ENCODE assay signal across 25 cellular contexts in genomic region chr5:170584446-170584845, GRCh38.
DNase-seq lines count a peak whose midpoint lies in the region; ATAC-seq, FAIRE-seq and TF ChIP-seq lines count a peak whose summit lies in the region.
"Had no signal": no experiment of that assay in that cellular context is flagged by ENCODE, and none has a peak within 500 bp of the region (broad histone marks: within the 10 kb centered on the region; RNA-seq: fewer than 3 reads in every experiment).

No MANE protein-coding gene starts in this region.

- no peak overlapping the region for H3K14ac ChIP-seq in neuronal stem cell (ENCODE audit: low read length)

- H3K27ac Mint-ChIP-seq in type B pancreatic cell: peak overlapping the region; percentile 14
- H3K27ac Mint-ChIP-seq: GM23338, HFFc6 had no signal

- no peak overlapping the region for H2AK5ac ChIP-seq in neuronal stem cell (ENCODE audit: low read depth, low read length)

- no peak overlapping the region for H2BK15ac ChIP-seq in neuronal stem cell (ENCODE audit: low read length)

- peaks cover 16% of the 10 kb centered on the region for H3K4me1 Mint-ChIP-seq in type B pancreatic cell (ENCODE audit: unreplicated experiment)

- peak overlapping the region; percentile 58 for H4K91ac ChIP-seq in neuronal stem cell (ENCODE audit: low read depth, low read length, poor library complexity)

- DNase-seq in HepG2 (ENCODE audit: low spot score): no peak
- DNase-seq in right lobe of liver: no peak
- DNase-seq in neuronal stem cell (ENCODE audit: low spot score): no peak
- no peak for DNase-seq in type B pancreatic cell (ENCODE audit: extremely low spot score, unreplicated experiment)
- no peak for DNase-seq in ecto neural progenitor cell (ENCODE audit: low spot score)
- no peak for DNase-seq in NCI-H1436 (lab: John Stamatoyannopoulos, UW)
- DNase-seq: HFFc6, IMR-90, KG1, MM.1S, NCI-H1048, NCI-H1417, NCI-H187, NCI-H2081 treated with DMSO at 0.1 percent for 48 hours, NCI-H2171, NCI-H345, NCI-H510A treated with DMSO at 0.1 percent for 48 hours, NCI-H748 treated with DMSO at 0.1 percent for 48 hours, PC-3, SHP77 had no signal

- H3K36me3 ChIP-seq in HepG2 (replicated peaks in 1 of 2; ENCODE audit: control insufficient read depth in 1 of 2, insufficient read depth in 2 of 2, low read length in 2 of 2) (no peaks in the 10 kb centered on the region), right lobe of liver (no peaks in the 10 kb centered on the region), neuronal stem cell (replicated peaks in 1 of 2; ENCODE audit: control insufficient read depth in 2 of 2, insufficient read depth in 2 of 2, low read length in 2 of 2) (peaks cover 0 to 1% of the 10 kb centered on the region in 2 donors)
- H3K36me3 ChIP-seq: HAP-1 had no signal

- H3K4me3 Mint-ChIP-seq in type B pancreatic cell: peak overlapping the region; percentile 3
- H3K4me3 Mint-ChIP-seq: GM23338, HFFc6 had no signal

- no peaks in the 10 kb centered on the region for H3K36me3 Mint-ChIP-seq in type B pancreatic cell

- H3K18ac ChIP-seq in neuronal stem cell (ENCODE audit: low read length): no peak overlapping the region

- H3K4ac ChIP-seq in neuronal stem cell (ENCODE audit: low read length): no peak overlapping the region

- ATAC-seq in HepG2 (no peak), right lobe of liver (no peak), GM18519 (IDR thresholded peaks at IDR 0.05; ENCODE audit: low FRiP score, unreplicated experiment) (no peak)
- ATAC-seq: GM23338, PC-3 had no signal

- no peaks in the 10 kb centered on the region for H3K4me1 ChIP-seq in HepG2 (ENCODE audit: insufficient read depth, low read length)
- no peaks in the 10 kb centered on the region for H3K4me1 ChIP-seq in right lobe of liver
- H3K4me1 ChIP-seq in neuronal stem cell (ENCODE audit: control insufficient read depth in 2 of 2, insufficient read depth in 1 of 2, low read depth in 1 of 2, low read length in 2 of 2): peaks cover 0 to 6% of the 10 kb centered on the region in 2 donors
- H3K4me1 ChIP-seq: HAP-1 had no signal

- 5% methylated on average over 7 of the region's 7 CpGs for WGBS in HepG2 (ENCODE audit: low lambda C conversion rate)
- 16% methylated on average over 5 of the region's 7 CpGs for WGBS in right lobe of liver (ENCODE audit: insufficient coverage, low coverage, low lambda C conversion rate, missing lambda C conversion rate)
- no CpG with 5 or more reads among the region's 7 CpGs for WGBS in neuronal stem cell (ENCODE audit: extremely low coverage in 2 of 2, insufficient read length in 2 of 2, insufficient replicate concordance in 1 of 2), 2 donors

- BruUV-seq in HepG2 (replicated peaks; lab: Mats Ljungman, UMichigan): no TSS peak

- TF ChIP-seq EP300 in HepG2 (IDR thresholded peaks at IDR 0.05; ENCODE audit: low read depth in 2 of 2, low read length in 2 of 2) (no peak), HepG2 (CRISPR knock-in tag; IDR thresholded peaks at IDR 0.05; ENCODE audit: borderline replicate concordance) (no peak)

- POLR2A ChIA-PET in HepG2 (lab: Yijun Ruan, JAX): no interaction called here

- H3K9ac ChIP-seq in HepG2 (ENCODE audit: insufficient read depth, low read depth, low read length): no peak overlapping the region
- no peak overlapping the region for H3K9ac ChIP-seq in neuronal stem cell (ENCODE audit: low read depth, low read length, poor library complexity)

- no peaks in the 10 kb centered on the region for H3K79me2 ChIP-seq in HepG2 (ENCODE audit: insufficient read depth, low read length)

- H3K79me1 ChIP-seq in neuronal stem cell (ENCODE audit: low read depth, low read length): no peaks in the 10 kb centered on the region

- H3K27me3 ChIP-seq in HepG2 (ENCODE audit: control insufficient read depth in 1 of 2, insufficient read depth in 2 of 2, low read length in 2 of 2) (0 out of 5 replicates have a peak, but pooled peaks cover 0 to 11% of the 10 kb centered on the region in 2 experiments), right lobe of liver (no peaks in the 10 kb centered on the region), neuronal stem cell (ENCODE audit: control insufficient read depth in 3 of 3, insufficient read depth in 3 of 3, low read depth in 1 of 3, low read length in 3 of 3) (no peaks in the 10 kb centered on the region)

- no peak overlapping the region for H2BK12ac ChIP-seq in neuronal stem cell (ENCODE audit: low read length)

- no peak overlapping the region for H4K8ac ChIP-seq in neuronal stem cell (ENCODE audit: low read depth, low read length)

- no peaks in the 10 kb centered on the region for H4K20me1 ChIP-seq in HepG2 (ENCODE audit: insufficient read depth, low read length)

- intact Hi-C loops in HepG2 (cut with micrococcal nuclease; ENCODE audit: unreplicated experiment) (no loop called here), right lobe of liver (cut with DNase I) (no loop called here)

- no peak overlapping the region for H2BK5ac ChIP-seq in neuronal stem cell (ENCODE audit: low read length)

- TF ChIP-seq RAD21 in HepG2 (CRISPR knock-in tag; IDR thresholded peaks at IDR 0.05): no peak

- H3K4me2 ChIP-seq in HepG2 (ENCODE audit: low read depth, low read length) (no peak overlapping the region), neuronal stem cell (ENCODE audit: insufficient read depth, low read length, poor library complexity, severe bottlenecking) (no peak overlapping the region)
- H3K4me2 ChIP-seq: GM23338 had no signal

- H3K27me3 Mint-ChIP-seq in type B pancreatic cell: peaks cover 43% of the 10 kb centered on the region

- no peak overlapping the region for H3K4me3 ChIP-seq in HepG2 (replicated peaks in 1 of 3; ENCODE audit: insufficient read depth in 1 of 3, low read depth in 2 of 3, low read length in 3 of 3)
- H3K4me3 ChIP-seq in right lobe of liver: no peak overlapping the region
- no peak overlapping the region for H3K4me3 ChIP-seq in neuronal stem cell (ENCODE audit: low read length in 2 of 2)
- H3K4me3 ChIP-seq: GM23338, HAP-1 had no signal

- TF ChIP-seq CTCF in HepG2 (CRISPR knock-in tag; IDR thresholded peaks at IDR 0.05) (no peak), right lobe of liver (IDR thresholded peaks at IDR 0.05) (no peak), type B pancreatic cell (conservative IDR thresholded peaks at IDR 0.05) (no peak)

- H3K9me3 Mint-ChIP-seq in type B pancreatic cell: peaks cover 5% of the 10 kb centered on the region
- H3K9me3 Mint-ChIP-seq: GM23338 had no signal

- H2BK120ac ChIP-seq in neuronal stem cell (ENCODE audit: low read depth, low read length): no peak overlapping the region

- no peaks in the 10 kb centered on the region for H3K9me3 ChIP-seq in HepG2 (ENCODE audit: low read length)
- H3K9me3 ChIP-seq in right lobe of liver: no peaks in the 10 kb centered on the region
- no peaks in the 10 kb centered on the region for H3K9me3 ChIP-seq in neuronal stem cell (replicated peaks in 1 of 2; ENCODE audit: control insufficient read depth in 2 of 2, insufficient read depth in 1 of 2, low read depth in 1 of 2, low read length in 2 of 2)
- H3K9me3 ChIP-seq: HAP-1 had no signal

- no peak overlapping the region for H3K23ac ChIP-seq in neuronal stem cell (ENCODE audit: low read depth, low read length, poor library complexity)

- peak overlapping the region; percentile 38 for H2AFZ ChIP-seq in HepG2 (ENCODE audit: low read length)
- H2AFZ ChIP-seq in neuronal stem cell (ENCODE audit: low read length): no peak overlapping the region
- H2AFZ ChIP-seq: GM23338 had no signal

- CTCF ChIA-PET in HepG2 (lab: Yijun Ruan, JAX; ENCODE audit: low intra/inter-chr PET ratio, low total read pairs): no interaction called here

- TF ChIP-seq POLR2A in HepG2 (IDR thresholded peaks at IDR 0.05; ENCODE audit: insufficient read depth in 1 of 2, low read depth in 2 of 2, low read length in 2 of 2) (no peak), right lobe of liver (IDR thresholded peaks at IDR 0.05) (no peak)

- in situ Hi-C loops in HepG2 (cut with HindIII; ENCODE audit: extremely low pct_ligation_motif_present, low pct_unique_long_range_greater_than_20kb): no loop called here

- FAIRE-seq in HepG2 (lab: Jason Lieb, UNC): no peak
- FAIRE-seq: D721Med had no signal

- H3K27ac ChIP-seq in HepG2 (ENCODE audit: extremely low read length, insufficient read depth, low read length) (no peak overlapping the region), right lobe of liver (no peak overlapping the region), cingulate gyrus (ENCODE audit: low read depth, low read length) (peak overlapping the region; percentile 47), neuronal stem cell (replicated peaks; ENCODE audit: low read length) (no peak overlapping the region)

TF ChIP-seq in HepG2, 621 proteins besides CTCF, POLR2A, EP300 and RAD21 (continues in another document):
- no peak for TF ChIP-seq KMT2B (CRISPR knock-in tag; IDR thresholded peaks at IDR 0.05)
- no peak for TF ChIP-seq ESRRA (CRISPR knock-in tag; IDR thresholded peaks at IDR 0.05; ENCODE audit: low read depth)
- TF ChIP-seq, protein P1, sequence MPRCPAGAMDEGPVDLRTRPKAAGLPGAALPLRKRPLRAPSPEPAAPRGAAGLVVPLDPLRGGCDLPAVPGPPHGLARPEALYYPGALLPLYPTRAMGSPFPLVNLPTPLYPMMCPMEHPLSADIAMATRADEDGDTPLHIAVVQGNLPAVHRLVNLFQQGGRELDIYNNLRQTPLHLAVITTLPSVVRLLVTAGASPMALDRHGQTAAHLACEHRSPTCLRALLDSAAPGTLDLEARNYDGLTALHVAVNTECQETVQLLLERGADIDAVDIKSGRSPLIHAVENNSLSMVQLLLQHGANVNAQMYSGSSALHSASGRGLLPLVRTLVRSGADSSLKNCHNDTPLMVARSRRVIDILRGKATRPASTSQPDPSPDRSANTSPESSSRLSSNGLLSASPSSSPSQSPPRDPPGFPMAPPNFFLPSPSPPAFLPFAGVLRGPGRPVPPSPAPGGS (CRISPR knock-in tag; IDR thresholded peaks at IDR 0.05): no peak
- no peak for TF ChIP-seq JUND (CRISPR knock-in tag; IDR thresholded peaks at IDR 0.05)
- TF ChIP-seq NCOA1 (CRISPR knock-in tag; IDR thresholded peaks at IDR 0.05): no peak
- TF ChIP-seq ZFP62 (CRISPR knock-in tag; IDR thresholded peaks at IDR 0.05): no peak
